In the genomic region with DNA sequence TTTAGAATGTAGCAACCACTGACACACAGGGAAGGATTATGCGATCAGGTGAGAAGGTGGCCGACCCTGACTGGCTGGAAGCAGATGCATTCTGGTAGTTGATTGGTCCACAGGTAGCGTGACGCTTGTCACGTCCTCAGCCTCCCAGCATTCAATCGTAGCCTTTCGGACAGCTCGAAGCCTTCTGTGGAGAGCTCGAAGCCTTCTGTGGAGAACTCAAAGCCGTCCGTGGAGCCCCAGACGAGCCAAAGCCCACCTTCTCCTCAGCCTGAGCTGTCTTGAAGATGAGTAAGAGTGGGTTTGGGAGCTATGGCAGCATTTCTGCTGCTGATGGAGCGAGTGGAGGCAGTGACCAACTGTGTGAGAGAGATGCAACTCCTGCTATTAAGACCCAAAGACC, we compare ENCODE assay signal across 12 cellular contexts. TPM values are rescaled to one million over a fixed set of nuclear protein-coding genes. Genes with fewer than 3 reads are reported as not detected.
"Had no signal": no experiment of that assay in that cellular context is flagged by ENCODE, and none has a peak within 500 bp of the region (broad histone marks: within the 10 kb centered on the region; RNA-seq: fewer than 3 reads in every experiment).

No MANE protein-coding gene starts in this region.

- H3K4me3 ChIP-seq: GM23248, HAP-1, K562 had no signal

- H3K9me3 ChIP-seq: HAP-1 had no signal

- ATAC-seq: HCT116, HepG2, K562 had no signal

- H3K27ac ChIP-seq: GM23248, HL-60 had no signal

- H3K9ac ChIP-seq: GM23248 had no signal

- H2AFZ ChIP-seq: GM23248 had no signal

- FAIRE-seq: HepG2, K562 had no signal

- DNase-seq: GM23248, GOT3, H7, HFFc6, KG1 had no signal

- H3K36me3 ChIP-seq: HAP-1 had no signal

RNA-seq across cellular contexts. Expression of gene RPA4, which starts 0.3 kb away (rescaled TPM):
- total RNA-seq: H4, HT1080, K562 had no signal
- polyA plus RNA-seq: HepG2 had no signal
